In the genomic region with DNA sequence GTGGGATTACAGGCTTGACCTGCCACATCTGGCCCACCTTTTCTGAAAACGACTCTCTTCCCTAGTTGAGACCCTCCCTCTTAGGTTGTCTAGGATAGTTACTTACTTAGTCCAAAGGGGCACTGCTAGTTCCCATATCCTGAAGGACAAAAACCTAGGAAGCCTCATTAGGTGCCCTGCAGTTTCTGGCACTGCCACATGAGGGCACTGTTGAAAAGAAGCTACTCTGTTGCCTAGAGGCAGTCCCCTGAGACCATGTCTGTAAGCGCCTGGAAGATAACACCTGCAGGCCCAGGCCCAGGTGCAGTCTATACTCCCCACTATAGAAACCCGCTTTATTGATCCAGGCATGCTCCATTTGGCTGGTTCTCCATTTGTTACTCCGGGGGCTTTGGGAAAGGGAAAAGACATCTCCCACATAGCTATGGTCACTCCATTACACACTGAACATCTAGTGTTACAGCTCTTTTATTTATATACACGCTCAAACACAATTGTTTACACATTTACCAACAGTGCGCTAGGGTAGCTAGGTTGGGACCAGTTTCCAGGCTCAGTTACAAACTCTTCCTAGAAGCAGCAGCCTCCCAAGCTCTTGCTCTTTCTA, we compare ENCODE assay signal across 8 cellular contexts.
A peak's percentile ranks its signal among the peaks of the same experiment; 100 is the strongest.
DNase-seq lines count a peak whose midpoint lies in the region; ATAC-seq, FAIRE-seq and TF ChIP-seq lines count a peak whose summit lies in the region.

No MANE protein-coding gene starts in this region.

- H3K27ac Mint-ChIP-seq in neural progenitor cell = no peak overlapping the region

- H3K4me1 ChIP-seq in neural progenitor cell = no peaks in the 10 kb centered on the region

- no peak overlapping the region for H3K4me2 ChIP-seq in neural progenitor cell

- no peaks in the 10 kb centered on the region for H3K36me3 ChIP-seq in neural progenitor cell

- peaks cover 3% of the 10 kb centered on the region for H3K4me1 Mint-ChIP-seq in neural progenitor cell

- H3K27me3 Mint-ChIP-seq in neural progenitor cell (ENCODE audit: insufficient read depth, low read depth) = peaks cover 5% of the 10 kb centered on the region

- H3K9me3 ChIP-seq in neural progenitor cell (ENCODE audit: low read depth) = no peaks in the 10 kb centered on the region

- H3K36me3 Mint-ChIP-seq in neural progenitor cell = no peaks in the 10 kb centered on the region

- H2AFZ ChIP-seq in neural progenitor cell (replicated peaks) = no peak overlapping the region

- POLR2A ChIA-PET in GM10248 (lab: Yijun Ruan, JAX) = interaction anchor here (0.6 kb wide), 1 partner anchor 173 kb away, joined by 4 read pairs; no protein-coding TSS in a partner anchor

- no peaks in the 10 kb centered on the region for H3K79me2 ChIP-seq in neural progenitor cell (ENCODE audit: low read depth)

- no peaks in the 10 kb centered on the region for H4K20me1 ChIP-seq in neural progenitor cell (ENCODE audit: low read depth)

- no peak overlapping the region for H3K4me3 Mint-ChIP-seq in neural progenitor cell

- no peak overlapping the region for H3K4me3 ChIP-seq in neural progenitor cell

- no peak for ATAC-seq in GM21786 (IDR thresholded peaks at IDR 0.05; ENCODE audit: unreplicated experiment)
- no peak for ATAC-seq in HG03571 (IDR thresholded peaks at IDR 0.05; ENCODE audit: unreplicated experiment)

- no peak for FAIRE-seq in RCC 7860 (lab: Jason Lieb, UNC)

- H3K27me3 ChIP-seq in neural progenitor cell = no peaks in the 10 kb centered on the region

- CTCF ChIA-PET in GM10248 (lab: Yijun Ruan, JAX) = interaction anchor here (0.7 to 6.8 kb wide), 39 partner anchors 10 to 334 kb away, joined by 3 to 86 read pairs (median 4); partner anchors contain the start of gene PPARGC1B

- DNase-seq in GM10248 (ENCODE audit: extremely low spot score) (peak; percentile 58), NCI-H526 treated with DMSO at 0.1 percent for 48 hours (lab: John Stamatoyannopoulos, UW) (peak; percentile 55), dermis blood vessel endothelial cell (peak; percentile 33), neural progenitor cell (ENCODE audit: low spot score) (peak; percentile 65), RCC 7860 (ENCODE audit: low spot score) (no peak)

- H3K27ac ChIP-seq in 22Rv1 (no peak overlapping the region), neural progenitor cell (no peak overlapping the region)

- TF ChIP-seq CTCF in 22Rv1 (IDR thresholded peaks at IDR 0.05) = peak; percentile 83
- peak; percentile 52 for TF ChIP-seq CTCF in GM10248 (IDR thresholded peaks at IDR 0.05; ENCODE audit: control extremely low read depth, extremely low read depth, low read depth, missing control alignments)
- TF ChIP-seq CTCF in neural progenitor cell (IDR thresholded peaks at IDR 0.05) = peak; percentile 80

- H3K9me3 Mint-ChIP-seq in neural progenitor cell = no peaks in the 10 kb centered on the region

- H3K9ac ChIP-seq in neural progenitor cell = no peak overlapping the region

- H3F3A ChIP-seq in neural progenitor cell (ENCODE audit: low read depth) = peaks cover 14% of the 10 kb centered on the region
